11 cellular contexts compared by ENCODE assay signal in the genomic region with DNA sequence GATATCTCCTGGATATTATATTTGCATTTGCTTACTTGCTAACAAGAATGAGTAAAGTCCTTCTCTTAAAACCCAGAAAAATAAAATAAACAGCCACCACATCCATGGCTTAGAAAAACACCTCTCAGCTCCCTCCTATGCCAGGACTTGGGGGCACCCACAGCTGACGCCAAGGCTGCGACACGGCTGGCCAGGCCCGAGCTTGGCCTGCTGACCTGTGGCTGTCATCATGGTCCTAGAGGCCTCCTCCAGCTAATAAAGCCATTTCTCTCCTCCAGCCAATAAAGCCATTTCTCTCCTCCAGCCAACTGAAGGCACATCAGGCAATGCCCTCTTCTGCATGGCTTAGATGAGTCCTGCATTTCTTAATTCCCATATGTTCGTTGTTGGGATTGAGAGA. TPM values are rescaled to one million over a fixed set of nuclear protein-coding genes. Genes with fewer than 3 reads are reported as not detected.
DNase-seq lines count a peak whose midpoint lies in the region; ATAC-seq and TF ChIP-seq lines count a peak whose summit lies in the region.
"Had no signal": no experiment of that assay in that cellular context is flagged by ENCODE, and none has a peak within 500 bp of the region (broad histone marks: within the 10 kb centered on the region; RNA-seq: fewer than 3 reads in every experiment).

No MANE protein-coding gene starts in this region.

- intact Hi-C loops in esophagus muscularis mucosa (cut with DNase I): loop anchor here (1.0 kb wide), 1 partner anchor 22 kb away; no protein-coding TSS in a partner anchor
- intact Hi-C loops in sigmoid colon (cut with DNase I): loop anchor here (1.0 to 2.0 kb wide), 2 partner anchors 22 to 27 kb away; no protein-coding TSS in a partner anchor

- H3K27ac ChIP-seq in CD4-positive, CD25-positive, alpha-beta regulatory T cell (ENCODE audit: insufficient read depth, low read length, poor library complexity, severe bottlenecking): no peak overlapping the region
- H3K27ac ChIP-seq in esophagus muscularis mucosa (replicated peaks in 1 of 4): peak overlapping the region; percentile 36 to 41 (median 39)
- H3K27ac ChIP-seq in sigmoid colon: peak overlapping the region; percentile 55 to 62 (median 60)
- H3K27ac ChIP-seq in smooth muscle cell (ENCODE audit: low read depth): no peak overlapping the region
- H3K27ac ChIP-seq: SJSA1 had no signal

- no peaks in the 10 kb centered on the region for H3K27me3 ChIP-seq in CD4-positive, CD25-positive, alpha-beta regulatory T cell (ENCODE audit: control insufficient read depth, insufficient read depth, low read length)
- no peaks in the 10 kb centered on the region for H3K27me3 ChIP-seq in esophagus muscularis mucosa
- H3K27me3 ChIP-seq in sigmoid colon: no peaks in the 10 kb centered on the region
- H3K27me3 ChIP-seq in smooth muscle cell (ENCODE audit: low read depth): no peaks in the 10 kb centered on the region
- H3K27me3 ChIP-seq: SJSA1 had no signal

- no peak for ATAC-seq in CD4-positive, CD25-positive, alpha-beta regulatory T cell (ENCODE audit: low read depth in 2 of 2)
- no peak for ATAC-seq in T-helper 17 cell

- no peak overlapping the region for H3K4me2 ChIP-seq in smooth muscle cell

- no peak for TF ChIP-seq CTCF in esophagus muscularis mucosa (IDR thresholded peaks at IDR 0.05)
- no peak for TF ChIP-seq CTCF in sigmoid colon (IDR thresholded peaks at IDR 0.05)
- TF ChIP-seq CTCF in foreskin fibroblast (IDR thresholded peaks at IDR 0.05; ENCODE audit: low read depth, low read length): no peak
- no peak for TF ChIP-seq CTCF in smooth muscle cell (IDR thresholded peaks at IDR 0.05; ENCODE audit: borderline replicate concordance, insufficient read depth, poor library complexity, severe bottlenecking)

- peaks cover 3% of the 10 kb centered on the region for H3K36me3 Mint-ChIP-seq in CD4-positive, CD25-positive, alpha-beta regulatory T cell
- peaks cover 4% of the 10 kb centered on the region for H3K36me3 Mint-ChIP-seq in T-helper 17 cell (ENCODE audit: low read depth)

- no peak overlapping the region for H2AFZ ChIP-seq in smooth muscle cell (ENCODE audit: low read depth)

- peaks cover 0 to 31% (median 19%) of the 10 kb centered on the region in 4 donors for H3K4me1 Mint-ChIP-seq in CD4-positive, CD25-positive, alpha-beta regulatory T cell
- H3K4me1 Mint-ChIP-seq in T-helper 17 cell: peaks cover 27% of the 10 kb centered on the region

- H3F3A ChIP-seq in smooth muscle cell (ENCODE audit: low read depth): no peaks in the 10 kb centered on the region

- WGBS in esophagus muscularis mucosa: 59% methylated on average over 5 of the region's 5 CpGs
- WGBS in sigmoid colon, 2 donors: 91 to 96% methylated on average over 5 of the region's 5 CpGs
- WGBS in smooth muscle cell (ENCODE audit: low lambda C conversion rate): over 99% methylated on average over 5 of the region's 5 CpGs

- no peak overlapping the region for H3K9ac ChIP-seq in smooth muscle cell (ENCODE audit: low read depth)

- peaks cover 0 to 3% (median 0%) of the 10 kb centered on the region in 7 donors for H3K9me3 Mint-ChIP-seq in CD4-positive, CD25-positive, alpha-beta regulatory T cell

- no peaks in the 10 kb centered on the region for H3K79me2 ChIP-seq in smooth muscle cell (ENCODE audit: low read depth)

- peaks cover 0 to 2% of the 10 kb centered on the region in 2 experiments for H3K9me3 ChIP-seq in CD4-positive, CD25-positive, alpha-beta regulatory T cell (ENCODE audit: control insufficient read depth in 2 of 2, low read length in 2 of 2)
- no peaks in the 10 kb centered on the region for H3K9me3 ChIP-seq in T-helper 17 cell (ENCODE audit: control insufficient read depth, low read length, poor library complexity, severe bottlenecking)
- peaks cover 0 to 12% (median 3%) of the 10 kb centered on the region in 4 donors for H3K9me3 ChIP-seq in esophagus muscularis mucosa
- peaks cover 0 to 6% (median 2%) of the 10 kb centered on the region in 4 donors for H3K9me3 ChIP-seq in sigmoid colon
- no peaks in the 10 kb centered on the region for H3K9me3 ChIP-seq in smooth muscle cell (replicated peaks; ENCODE audit: low read depth)
- H3K9me3 ChIP-seq: SJSA1 had no signal

- H3K4me3 ChIP-seq in CD4-positive, CD25-positive, alpha-beta regulatory T cell (ENCODE audit: low read depth, low read length): no peak overlapping the region
- H3K4me3 ChIP-seq in esophagus muscularis mucosa: no peak overlapping the region
- H3K4me3 ChIP-seq in sigmoid colon: no peak overlapping the region
- H3K4me3 ChIP-seq in foreskin fibroblast (ENCODE audit: low read depth in 1 of 2, low read length in 2 of 2): no peak overlapping the region
- H3K4me3 ChIP-seq in smooth muscle cell: no peak overlapping the region
- H3K4me3 ChIP-seq: SJSA1 had no signal

- TF ChIP-seq EP300 in esophagus muscularis mucosa (IDR thresholded peaks at IDR 0.05) (no peak), sigmoid colon (IDR thresholded peaks at IDR 0.05) (no peak)

- no peaks in the 10 kb centered on the region for H3K36me3 ChIP-seq in CD4-positive, CD25-positive, alpha-beta regulatory T cell (ENCODE audit: control insufficient read depth, insufficient read depth, low read length)
- H3K36me3 ChIP-seq in esophagus muscularis mucosa (no peaks in the 10 kb centered on the region), sigmoid colon (no peaks in the 10 kb centered on the region), smooth muscle cell (ENCODE audit: low read depth) (no peaks in the 10 kb centered on the region)
- H3K36me3 ChIP-seq: SJSA1 had no signal

- no peak for TF ChIP-seq POLR2A in esophagus muscularis mucosa (IDR thresholded peaks at IDR 0.05; ENCODE audit: low read depth)
- TF ChIP-seq POLR2A in sigmoid colon (IDR thresholded peaks at IDR 0.05): no peak

- no peak for DNase-seq in CD4-positive, CD25-positive, alpha-beta regulatory T cell
- no peak for DNase-seq in T-helper 17 cell
- DNase-seq in esophagus muscularis mucosa (ENCODE audit: extremely low spot score): no peak
- DNase-seq in sigmoid colon: no peak
- DNase-seq in foreskin fibroblast: no peak
- no peak for DNase-seq in smooth muscle cell (lab: John Stamatoyannopoulos, UW; ENCODE audit: unreplicated experiment)
- DNase-seq in NCI-H146 (lab: John Stamatoyannopoulos, UW): no peak
- DNase-seq in stimulated activated CD4-positive, alpha-beta T cell treated with anti-CD3 and anti-CD28 coated beads, Interleukin-15, amount 100 ng/mL, for 24 hours: no peak
- DNase-seq: NCI-H1417 treated with DMSO at 0.1 percent for 48 hours had no signal

- H3K4me3 Mint-ChIP-seq in CD4-positive, CD25-positive, alpha-beta regulatory T cell: no peak overlapping the region
- peak overlapping the region; percentile 7 for H3K4me3 Mint-ChIP-seq in T-helper 17 cell
- H3K4me3 Mint-ChIP-seq: T-helper 2 cell treated with Interferon-gamma antibody and Interleukin-4, amounts not matched to agents 5 μg/mL and 100 μg/mL, for 36 hours had no signal

- peaks cover 27% of the 10 kb centered on the region for H4K20me1 ChIP-seq in smooth muscle cell (ENCODE audit: low read depth)

- H3K27me3 Mint-ChIP-seq in CD4-positive, CD25-positive, alpha-beta regulatory T cell: no peaks in the 10 kb centered on the region
- H3K27me3 Mint-ChIP-seq in T-helper 17 cell: no peaks in the 10 kb centered on the region

- peaks cover 16% of the 10 kb centered on the region for H3K4me1 ChIP-seq in CD4-positive, CD25-positive, alpha-beta regulatory T cell (ENCODE audit: control insufficient read depth, insufficient read depth, low read length, poor library complexity, severe bottlenecking)
- H3K4me1 ChIP-seq in esophagus muscularis mucosa (peaks cover 0 to 25% (median 23%) of the 10 kb centered on the region in 4 donors), sigmoid colon (peaks cover 0 to 15% (median 14%) of the 10 kb centered on the region in 4 donors), smooth muscle cell (ENCODE audit: low read depth) (no peaks in the 10 kb centered on the region)

- H3K27ac Mint-ChIP-seq in CD4-positive, CD25-positive, alpha-beta regulatory T cell: peak overlapping the region; percentile 58 to 69 (median 60)
- peak overlapping the region; percentile 45 for H3K27ac Mint-ChIP-seq in T-helper 17 cell

RNA-seq across cellular contexts. Expression of gene C19orf12, which starts 20.9 kb away (rescaled TPM):
- 22.8 TPM for total RNA-seq in CD4-positive, CD25-positive, alpha-beta regulatory T cell
- 10 to 100 TPM; 28.3 to 33.7 (median 31.0) TPM for polyA plus RNA-seq in CD4-positive, CD25-positive, alpha-beta regulatory T cell
- 10 to 100 TPM; 16.6 to 18.6 TPM for total RNA-seq in T-helper 17 cell
- total RNA-seq in esophagus muscularis mucosa: 10 to 100 TPM; 27.0 to 52.9 (median 38.9) TPM
- 10 to 100 TPM; 32.1 to 36.0 (median 34.2) TPM for total RNA-seq in sigmoid colon
- 10 to 100 TPM; 13.2 to 19.1 (median 16.0) TPM for polyA plus RNA-seq in sigmoid colon
- total RNA-seq in smooth muscle cell: 22.7 and 29.7 TPM in 2 replicates
- polyA plus RNA-seq in smooth muscle cell: 30.0 TPM in 2 replicates

RNA-seq across cellular contexts. Expression of gene PLEKHF1, which starts 28.9 kb away (rescaled TPM):
- total RNA-seq in CD4-positive, CD25-positive, alpha-beta regulatory T cell: 21.0 TPM
- polyA plus RNA-seq in CD4-positive, CD25-positive, alpha-beta regulatory T cell: 10 to 100 TPM; 23.5 to 49.3 (median 35.2) TPM
- total RNA-seq in T-helper 17 cell: 10 to 100 TPM; 13.5 to 20.7 TPM
- total RNA-seq in esophagus muscularis mucosa: 10 to 100 TPM; 27.4 to 58.6 (median 36.1) TPM
- 10 to 100 TPM; 19.4 to 34.6 (median 22.6) TPM for total RNA-seq in sigmoid colon
- 10 to 100 TPM in 1 of 3 donors, 1 to 10 TPM in 2; 1.2 to 13.0 (median 6.0) TPM for polyA plus RNA-seq in sigmoid colon
- 2.2 and 2.3 TPM in 2 replicates for total RNA-seq in smooth muscle cell
- polyA plus RNA-seq in smooth muscle cell: 4.0 and 6.9 TPM in 2 replicates

Comparison
In these comparisons a context has a peak if more than half of its experiments do, and no peak if none do; other contexts are left out.
1. H3K27ac ChIP-seq: peak in esophagus muscularis mucosa (4 of 4) and sigmoid colon (4 of 4); none in CD4-positive, CD25-positive, alpha-beta regulatory T cell (single experiment) and smooth muscle cell (single experiment).